8 cellular contexts compared by ENCODE assay signal in the genomic region with DNA sequence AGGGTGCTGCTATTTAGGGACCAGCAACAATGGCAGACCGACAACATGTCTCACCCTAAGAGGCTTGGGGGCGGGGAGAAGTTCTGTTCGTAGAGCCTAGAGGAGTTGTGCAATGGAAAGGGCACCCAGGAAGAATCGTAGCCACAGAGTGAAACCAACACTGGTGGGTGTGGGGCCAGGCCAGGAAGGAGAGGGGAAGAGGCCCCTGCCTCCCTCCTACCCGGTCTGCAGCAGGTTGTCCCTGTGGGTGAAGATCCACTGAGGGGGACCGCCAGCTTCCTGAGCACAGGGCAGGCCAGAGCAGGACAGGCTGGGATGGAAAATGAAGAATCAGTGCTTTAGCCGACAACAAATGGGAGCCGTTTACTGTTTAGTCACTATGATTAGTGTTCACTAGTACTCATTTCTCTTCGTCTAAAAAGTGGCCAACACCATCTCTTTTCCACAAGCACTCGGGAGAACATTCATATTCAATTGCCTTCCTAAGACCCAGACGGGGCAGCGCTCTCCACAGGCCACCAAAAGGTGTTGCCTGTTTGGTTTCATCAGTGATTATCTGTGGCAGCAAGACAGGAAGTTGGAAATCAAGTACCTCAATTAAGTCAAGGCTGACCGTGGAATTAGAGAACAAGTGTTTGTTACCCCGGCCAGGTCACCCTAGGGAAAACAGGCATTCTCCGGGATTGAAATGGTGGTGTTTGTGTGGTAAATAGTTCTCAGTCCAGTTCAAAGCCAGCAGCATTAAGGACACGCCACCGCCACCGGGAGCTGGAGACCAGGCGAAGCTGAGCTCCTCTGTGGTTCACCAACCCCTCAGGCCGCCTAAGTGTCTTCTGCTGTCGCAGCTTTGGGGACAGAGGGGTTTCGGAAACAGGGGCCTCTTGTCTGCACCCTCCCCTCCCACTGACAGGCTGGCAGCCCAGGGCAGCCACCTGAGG. TPM values are rescaled to one million over a fixed set of nuclear protein-coding genes. Genes with fewer than 3 reads are reported as not detected.
A peak's percentile ranks its signal among the peaks of the same experiment; 100 is the strongest.
DNase-seq lines count a peak whose midpoint lies in the region; ATAC-seq and TF ChIP-seq lines count a peak whose summit lies in the region.

No MANE protein-coding gene starts in this region.

- H3K9me3 ChIP-seq in BLaER1, result no peaks in the 10 kb centered on the region

- peak overlapping the region; percentile 93 for H3K9ac ChIP-seq in BLaER1

- no peaks in the 10 kb centered on the region for H3K9me3 Mint-ChIP-seq in chondrocyte (ENCODE audit: low read depth)
- no peaks in the 10 kb centered on the region for H3K9me3 Mint-ChIP-seq in stimulated activated effector memory CD8-positive, alpha-beta T cell treated with anti-CD3 and anti-CD28 coated beads, Interleukin-12 subunit alpha, Interleukin-12 subunit beta, amount 100 ng/mL, for 72 hours

- H3K4me1 ChIP-seq in BLaER1, result peaks cover 53% of the 10 kb centered on the region

- peak overlapping the region; percentile 87 for H3K4me2 ChIP-seq in BLaER1

- H3K36me3 Mint-ChIP-seq in chondrocyte (ENCODE audit: low read depth), result no peaks in the 10 kb centered on the region
- peaks cover 8% of the 10 kb centered on the region for H3K36me3 Mint-ChIP-seq in stimulated activated effector memory CD8-positive, alpha-beta T cell treated with anti-CD3 and anti-CD28 coated beads, Interleukin-12 subunit alpha, Interleukin-12 subunit beta, amount 100 ng/mL, for 72 hours

- peak overlapping the region; percentile 91 for H3K4me3 ChIP-seq in BLaER1

- H3K4me3 Mint-ChIP-seq in chondrocyte (ENCODE audit: unreplicated experiment), result peak overlapping the region; percentile 79
- peak overlapping the region; percentile 85 for H3K4me3 Mint-ChIP-seq in stimulated activated effector memory CD8-positive, alpha-beta T cell treated with anti-CD3 and anti-CD28 coated beads, Interleukin-12 subunit alpha, Interleukin-12 subunit beta, amount 100 ng/mL, for 72 hours

- H3K27ac ChIP-seq in BLaER1 (peak overlapping the region; percentile 92), VCaP (peak overlapping the region; percentile 65; the same call in 1 of the 2 replicates)

- no peaks in the 10 kb centered on the region; the same call in 1 of the 2 replicates for H3K27me3 ChIP-seq in BLaER1

- DNase-seq in chondrocyte (ENCODE audit: low spot score) (no peak), mesenteric fat pad (ENCODE audit: low spot score) (peak; percentile 86), GM13976 (ENCODE audit: low spot score) (no peak)
- DNase-seq in stimulated activated effector memory CD8-positive, alpha-beta T cell treated with anti-CD3 and anti-CD28 coated beads, Interleukin-12 subunit alpha, Interleukin-12 subunit beta, amount 100 ng/mL, for 72 hours (ENCODE audit: low spot score in 2 of 2), result peak; percentile 15 to 64

- in situ Hi-C loops in GM13976 (cut with MboI; ENCODE audit: low sequenced_read_pairs, unreplicated experiment), result no loop called here

- H3K36me3 ChIP-seq in BLaER1, result no peaks in the 10 kb centered on the region

- H3K4me1 Mint-ChIP-seq in chondrocyte (ENCODE audit: low read depth), result peaks cover 22% of the 10 kb centered on the region
- peaks cover 47% of the 10 kb centered on the region for H3K4me1 Mint-ChIP-seq in stimulated activated effector memory CD8-positive, alpha-beta T cell treated with anti-CD3 and anti-CD28 coated beads, Interleukin-12 subunit alpha, Interleukin-12 subunit beta, amount 100 ng/mL, for 72 hours

- peaks cover 30% of the 10 kb centered on the region for H4K20me1 ChIP-seq in BLaER1

- peak overlapping the region; percentile 42 for H3K27ac Mint-ChIP-seq in chondrocyte (ENCODE audit: unreplicated experiment)
- peak overlapping the region; percentile 91 for H3K27ac Mint-ChIP-seq in stimulated activated effector memory CD8-positive, alpha-beta T cell treated with anti-CD3 and anti-CD28 coated beads, Interleukin-12 subunit alpha, Interleukin-12 subunit beta, amount 100 ng/mL, for 72 hours

- H3K27me3 Mint-ChIP-seq in chondrocyte (ENCODE audit: low read depth), result no peaks in the 10 kb centered on the region

- peak; percentile 0 for ATAC-seq in HG03280 (IDR thresholded peaks at IDR 0.05; ENCODE audit: unreplicated experiment)
- peak; percentile 49 for ATAC-seq in stimulated activated effector memory CD8-positive, alpha-beta T cell treated with anti-CD3 and anti-CD28 coated beads, Interleukin-12 subunit alpha, Interleukin-12 subunit beta, amount 100 ng/mL, for 72 hours
- ATAC-seq in GM18520 (IDR thresholded peaks at IDR 0.05; ENCODE audit: unreplicated experiment), result no peak

- no peak for TF ChIP-seq CTCF in VCaP (conservative IDR thresholded peaks at IDR 0.05)
- TF ChIP-seq CTCF in chondrocyte (IDR thresholded peaks at IDR 0.05), result no peak
- no peak for TF ChIP-seq CTCF in GM13976 (IDR thresholded peaks at IDR 0.05; ENCODE audit: borderline replicate concordance, control extremely low read depth, extremely low read depth, insufficient read depth, missing control alignments)

RNA-seq across cellular contexts. Expression of a gene that starts 1.0 kb away (rescaled TPM):
- 13.1 to 22.2 TPM (median 15.4 TPM) in 3 replicates for total RNA-seq in chondrocyte
- total RNA-seq in mesenteric fat pad, result 63.5 TPM

Comparison
In these comparisons a context has a peak if more than half of its experiments do, and no peak if none do; other contexts are left out.
1. DNase-seq: peak in mesenteric fat pad (single experiment) and stimulated activated effector memory CD8-positive, alpha-beta T cell treated with anti-CD3 and anti-CD28 coated beads, Interleukin-12 subunit alpha, Interleukin-12 subunit beta, amount 100 ng/mL, for 72 hours (2 of 2); none in chondrocyte (single experiment) and GM13976 (single experiment).